ENCODE assay signal across 28 cellular contexts in genomic region chr14:60302663-60303062, GRCh38.
"Had no signal": no experiment of that assay in that cellular context is flagged by ENCODE, and none has a peak within 500 bp of the region (broad histone marks: within the 10 kb centered on the region; RNA-seq: fewer than 3 reads in every experiment).

No MANE protein-coding gene starts in this region.

- H3K27ac ChIP-seq: adrenal gland, ascending aorta, lower lobe of right lung, right lobe of liver, stomach, thyroid gland, upper lobe of left lung had no signal

- H3K36me3 Mint-ChIP-seq: brain; natural killer cell treated with Interleukin-12 subunit alpha and Interleukin-12 subunit beta and Interleukin-15 and Interleukin-18, amount 100 ng/mL, for 72 hours had no signal

- H3K4me3 ChIP-seq: adrenal gland, ascending aorta, heart left ventricle, lower lobe of right lung, mucosa of descending colon, right lobe of liver, stomach, thyroid gland, upper lobe of left lung had no signal

- H3K4me1 ChIP-seq: adrenal gland, ascending aorta, lower lobe of right lung, thyroid gland, upper lobe of left lung had no signal

- H3K27me3 ChIP-seq: adrenal gland, ascending aorta, heart left ventricle, right lobe of liver, stomach, thyroid gland, upper lobe of left lung had no signal

- DNase-seq: activated CD4-positive, alpha-beta T cell treated with anti-CD3 and anti-CD28 coated beads for 36 hours; activated CD4-positive, alpha-beta T cell treated with anti-CD3 and anti-CD28 coated beads, Interleukin-2, amount 50 U/mL, for 4 hours; activated CD4-positive, CD25-positive, alpha-beta regulatory T cell; activated effector memory CD4-positive, alpha-beta T cell treated with anti-CD3 and anti-CD28 coated beads, Interleukin-2, amount 50 U/mL, for 16 hours; activated naive CD4-positive, alpha-beta T cell treated with anti-CD3 and anti-CD28 coated beads for 36 hours; activated naive CD8-positive, alpha-beta T cell treated with anti-CD3 and anti-CD28 coated beads for 36 hours; activated T-cell treated with anti-CD3 and anti-CD28 coated beads for 4 hours; adrenal gland; endodermal cell; foreskin fibroblast; heart left ventricle; kidney glomerular epithelial cell; lower lobe of right lung; mucosa of descending colon; posterior cingulate gyrus; right lobe of liver; stimulated activated CD4-positive, alpha-beta T cell treated with anti-CD3 and anti-CD28 coated beads, Interleukin-12 subunit alpha, Interleukin-12 subunit beta, amount 100 ng/mL, for 4 hours; stimulated activated CD4-positive, alpha-beta T cell treated with anti-CD3 and anti-CD28 coated beads, Interleukin-4, amount 100 ng/mL, for 1 hour; stomach; T-helper 1 cell; thyroid gland; upper lobe of left lung had no signal

- H3K27ac Mint-ChIP-seq: activated CD4-positive, alpha-beta T cell treated with anti-CD3 and anti-CD28 coated beads for 36 hours; activated naive CD4-positive, alpha-beta T cell treated with anti-CD3 and anti-CD28 coated beads for 36 hours; activated naive CD8-positive, alpha-beta T cell treated with anti-CD3 and anti-CD28 coated beads for 36 hours; endodermal cell; natural killer cell treated with Interleukin-12 subunit alpha and Interleukin-12 subunit beta and Interleukin-15 and Interleukin-18, amount 100 ng/mL, for 72 hours; T-helper 2 cell treated with Interferon-gamma antibody and Interleukin-4, amounts not matched to agents 5 μg/mL and 100 μg/mL, for 36 hours had no signal

- H3K9me3 ChIP-seq: adrenal gland, ascending aorta, heart left ventricle, lower lobe of right lung, mucosa of descending colon, right lobe of liver, stomach, thyroid gland, upper lobe of left lung had no signal

- H3K4me3 Mint-ChIP-seq: activated CD4-positive, alpha-beta T cell treated with anti-CD3 and anti-CD28 coated beads for 36 hours; activated naive CD4-positive, alpha-beta T cell treated with anti-CD3 and anti-CD28 coated beads for 36 hours; activated naive CD8-positive, alpha-beta T cell treated with anti-CD3 and anti-CD28 coated beads for 36 hours; brain; endodermal cell; natural killer cell treated with Interleukin-12 subunit alpha and Interleukin-12 subunit beta and Interleukin-15 and Interleukin-18, amount 100 ng/mL, for 72 hours; T-helper 2 cell treated with Interferon-gamma antibody and Interleukin-4, amounts not matched to agents 5 μg/mL and 100 μg/mL, for 36 hours had no signal

- H3K27me3 Mint-ChIP-seq: activated CD4-positive, alpha-beta T cell treated with anti-CD3 and anti-CD28 coated beads for 36 hours; activated naive CD8-positive, alpha-beta T cell treated with anti-CD3 and anti-CD28 coated beads for 36 hours; brain; natural killer cell treated with Interleukin-12 subunit alpha and Interleukin-12 subunit beta and Interleukin-15 and Interleukin-18, amount 100 ng/mL, for 72 hours had no signal

- H3K36me3 ChIP-seq: adrenal gland, ascending aorta, lower lobe of right lung, right lobe of liver, stomach, thyroid gland, upper lobe of left lung had no signal

- H3K4me1 Mint-ChIP-seq: activated CD4-positive, alpha-beta T cell treated with anti-CD3 and anti-CD28 coated beads for 36 hours had no signal

- ATAC-seq: activated CD4-positive, alpha-beta T cell treated with anti-CD3 and anti-CD28 coated beads for 36 hours; esophagus mucosa; left lobe of liver; lower lobe of right lung; mucosa of descending colon; natural killer cell treated with Interleukin-12 subunit alpha and Interleukin-12 subunit beta and Interleukin-15 and Interleukin-18, amount 100 ng/mL, for 72 hours; right lobe of liver had no signal

- H3K9me3 Mint-ChIP-seq: brain; natural killer cell treated with Interleukin-12 subunit alpha and Interleukin-12 subunit beta and Interleukin-15 and Interleukin-18, amount 100 ng/mL, for 72 hours; T-helper 2 cell treated with Interferon-gamma antibody and Interleukin-4, amounts not matched to agents 5 μg/mL and 100 μg/mL, for 36 hours had no signal
